24 cellular contexts compared by ENCODE assay signal in the genomic region with DNA sequence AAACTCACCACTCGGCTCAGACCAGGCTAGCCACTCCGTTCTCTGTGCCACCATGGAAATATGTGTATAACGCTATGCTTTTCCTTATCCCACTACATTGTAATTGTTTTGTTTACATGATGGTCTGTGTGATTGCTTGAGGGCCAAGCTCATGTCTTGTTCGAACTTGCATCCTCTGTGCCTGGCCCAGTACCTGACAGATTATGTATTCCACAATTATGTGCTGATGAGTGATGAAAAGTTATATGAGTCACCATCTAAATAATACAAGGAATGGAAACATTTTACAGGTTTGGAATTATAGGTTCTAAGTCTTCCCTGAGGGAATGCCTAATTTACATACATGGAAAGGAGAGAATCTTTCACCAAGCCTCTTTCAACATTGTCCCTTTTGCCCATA.
"Had no signal": no experiment of that assay in that cellular context is flagged by ENCODE, and none has a peak within 500 bp of the region (broad histone marks: within the 10 kb centered on the region; RNA-seq: fewer than 3 reads in every experiment).

No MANE protein-coding gene starts in this region.

- H3K27me3 Mint-ChIP-seq: progenitor cell of endocrine pancreas; stimulated activated memory B cell treated with anti-CD40 and anti-IgM and Interleukin-4, amounts not matched to agents 10 μg/mL and 1 μg/mL and 100 μg/mL, for 72 hours had no signal

- H3K4me3 ChIP-seq: left ventricle myocardium inferior, lung, mucosa of descending colon, ovary, right atrium auricular region, right lobe of liver, smooth muscle cell, tibial nerve, uterus had no signal

- H3K4me1 Mint-ChIP-seq: memory B cell; naive thymus-derived CD4-positive, alpha-beta T cell; stimulated activated memory B cell treated with anti-CD40 and anti-IgM and Interleukin-4, amounts not matched to agents 10 μg/mL and 1 μg/mL and 100 μg/mL, for 72 hours; stimulated activated naive CD8-positive, alpha-beta T cell treated with anti-CD3 and anti-CD28 coated beads, Interleukin-15, amount 100 ng/mL, for 72 hours had no signal

- H3K4me1 ChIP-seq: left ventricle myocardium inferior, right atrium auricular region, right lobe of liver, tibial nerve, uterus had no signal

- H3K4me2 ChIP-seq: smooth muscle cell had no signal

- H3K36me3 ChIP-seq: left ventricle myocardium inferior, ovary, right atrium auricular region, right lobe of liver, tibial nerve, uterus had no signal

- H3K4me3 Mint-ChIP-seq: memory B cell; naive thymus-derived CD4-positive, alpha-beta T cell; natural killer cell treated with Interleukin-12 subunit alpha and Interleukin-12 subunit beta and Interleukin-15 and Interleukin-18, amount 100 ng/mL, for 72 hours; stimulated activated memory B cell treated with anti-CD40 and anti-IgM and Interleukin-4, amounts not matched to agents 10 μg/mL and 1 μg/mL and 100 μg/mL, for 72 hours; stimulated activated naive CD8-positive, alpha-beta T cell treated with anti-CD3 and anti-CD28 coated beads, Interleukin-15, amount 100 ng/mL, for 72 hours; type B pancreatic cell had no signal

- H3K27ac ChIP-seq: left ventricle myocardium inferior, ovary, right atrium auricular region, right lobe of liver, tibial nerve, uterus had no signal

- FAIRE-seq: kidney had no signal

- H3K36me3 Mint-ChIP-seq: stimulated activated memory B cell treated with anti-CD40 and anti-IgM and Interleukin-4, amounts not matched to agents 10 μg/mL and 1 μg/mL and 100 μg/mL, for 72 hours had no signal

- ATAC-seq: mucosa of descending colon; naive thymus-derived CD4-positive, alpha-beta T cell; natural killer cell treated with Interleukin-12 subunit alpha and Interleukin-12 subunit beta and Interleukin-15 and Interleukin-18, amount 100 ng/mL, for 72 hours; right lobe of liver; stimulated activated memory B cell treated with anti-CD40 and anti-IgM and Interleukin-4, amounts not matched to agents 10 μg/mL and 1 μg/mL and 100 μg/mL, for 72 hours; stimulated activated naive CD8-positive, alpha-beta T cell treated with anti-CD3 and anti-CD28 coated beads, Interleukin-15, amount 100 ng/mL, for 72 hours had no signal

- H3K27ac Mint-ChIP-seq: memory B cell; naive thymus-derived CD4-positive, alpha-beta T cell; natural killer cell treated with Interleukin-12 subunit alpha and Interleukin-12 subunit beta and Interleukin-15 and Interleukin-18, amount 100 ng/mL, for 72 hours; progenitor cell of endocrine pancreas; stimulated activated memory B cell treated with anti-CD40 and anti-IgM and Interleukin-4, amounts not matched to agents 10 μg/mL and 1 μg/mL and 100 μg/mL, for 72 hours; stimulated activated naive CD8-positive, alpha-beta T cell treated with anti-CD3 and anti-CD28 coated beads, Interleukin-15, amount 100 ng/mL, for 72 hours; type B pancreatic cell had no signal

- DNase-seq: kidney; left ventricle myocardium inferior; midbrain; mucosa of descending colon; naive thymus-derived CD4-positive, alpha-beta T cell; ovary; right lobe of liver; stimulated activated CD4-positive, alpha-beta T cell treated with anti-CD3 and anti-CD28 coated beads, Interleukin-1b, Interleukin-23, amount 100 ng/mL, for 48 hours; stimulated activated CD4-positive, alpha-beta T cell treated with anti-CD3 and anti-CD28 coated beads, Interleukin-2, amount 100 ng/mL, for 48 hours; stimulated activated CD4-positive, alpha-beta T cell treated with anti-CD3 and anti-CD28 coated beads, Interleukin-4, amount 100 ng/mL, for 4 hours; stimulated activated CD8-positive, alpha-beta memory T cell treated with anti-CD3 and anti-CD28 coated beads, Interleukin-4, amount 100 ng/mL, for 48 hours; stimulated activated naive CD4-positive, alpha-beta T cell treated with Interleukin-2 at 50 U/mL for 16 hours; stimulated activated naive CD8-positive, alpha-beta T cell treated with anti-CD3 and anti-CD28 coated beads, Interleukin-15, amount 100 ng/mL, for 72 hours; substantia nigra; uterus had no signal

- H3K27me3 ChIP-seq: ovary, right atrium auricular region, right lobe of liver, tibial nerve, uterus had no signal

- H3K9me3 ChIP-seq: ovary, uterus had no signal
